18 cellular contexts compared by ENCODE assay signal in genomic region chr6:112197636-112198035, GRCh38. TPM values are rescaled to one million over a fixed set of nuclear protein-coding genes. Genes with fewer than 3 reads are reported as not detected.
DNase-seq lines count a peak whose midpoint lies in the region; ATAC-seq and TF ChIP-seq lines count a peak whose summit lies in the region.
"Had no signal": no experiment of that assay in that cellular context is flagged by ENCODE, and none has a peak within 500 bp of the region (broad histone marks: within the 10 kb centered on the region; RNA-seq: fewer than 3 reads in every experiment).

No MANE protein-coding gene starts in this region.

- CTCF ChIA-PET in HEK293 (lab: Yijun Ruan, JAX): interaction anchor here (1.0 to 3.1 kb wide), 4 partner anchors 11 to 73 kb away, joined by 3 to 14 read pairs (median 4); no protein-coding TSS in a partner anchor

- H3K27ac ChIP-seq in cardiac muscle cell (peak overlapping the region; percentile 77), right cardiac atrium (ENCODE audit: low read length) (no peak overlapping the region), HEK293 (ENCODE audit: extremely low read depth, low read depth, low read length) (no peak overlapping the region), esophagus muscularis mucosa (replicated peaks in 1 of 4) (peak overlapping the region; percentile 52 to 62 (median 57)), mesenchymal stem cell (ENCODE audit: low read length, poor library complexity, severe bottlenecking) (no peak overlapping the region)
- H3K27ac ChIP-seq: BLaER1, HL-60 had no signal

- no peak overlapping the region for H3K9ac ChIP-seq in mesenchymal stem cell (ENCODE audit: low read length)
- H3K9ac ChIP-seq: BLaER1 had no signal

- H3K4ac ChIP-seq in mesenchymal stem cell (ENCODE audit: low read depth in 1 of 2, low read length in 2 of 2): no peak overlapping the region

- no peak overlapping the region for H2BK15ac ChIP-seq in mesenchymal stem cell (ENCODE audit: low read depth, poor library complexity, severe bottlenecking)

- H3K4me1 ChIP-seq in cardiac muscle cell (ENCODE audit: low read depth): peaks cover 22% of the 10 kb centered on the region
- H3K4me1 ChIP-seq in right cardiac atrium (ENCODE audit: control insufficient read depth, insufficient read depth, low read length): peaks cover 9% of the 10 kb centered on the region
- peaks cover 8% of the 10 kb centered on the region; the same call in 1 of the 2 replicates for H3K4me1 ChIP-seq in HEK293 (ENCODE audit: control insufficient read depth, insufficient read depth, low read length)
- peaks cover 38 to 80% (median 59%) of the 10 kb centered on the region in 4 donors for H3K4me1 ChIP-seq in esophagus muscularis mucosa
- peaks cover under 1% of the 10 kb centered on the region for H3K4me1 ChIP-seq in mesenchymal stem cell (ENCODE audit: control insufficient read depth, insufficient read depth, low read depth, low read length)
- H3K4me1 ChIP-seq: BLaER1 had no signal

- no peak for TF ChIP-seq EP300 in esophagus muscularis mucosa (IDR thresholded peaks at IDR 0.05)

- H3K79me1 ChIP-seq in mesenchymal stem cell (replicated peaks; ENCODE audit: low read length, poor library complexity, severe bottlenecking): no peaks in the 10 kb centered on the region

- H2AFZ ChIP-seq in mesenchymal stem cell (ENCODE audit: low read depth, low read length): no peak overlapping the region

- H3K4me2 ChIP-seq in mesenchymal stem cell (ENCODE audit: low read length, poor library complexity, severe bottlenecking): no peak overlapping the region
- H3K4me2 ChIP-seq: BLaER1 had no signal

- H3K9me3 ChIP-seq in cardiac muscle cell (ENCODE audit: low read depth) (no peaks in the 10 kb centered on the region), right cardiac atrium (ENCODE audit: control insufficient read depth, low read length) (no peaks in the 10 kb centered on the region), HEK293 (ENCODE audit: control insufficient read depth, insufficient read depth, low read depth, low read length) (no peaks in the 10 kb centered on the region), esophagus muscularis mucosa (no peaks in the 10 kb centered on the region), mesenchymal stem cell (ENCODE audit: control insufficient read depth, low read length) (no peaks in the 10 kb centered on the region)
- H3K9me3 ChIP-seq: HAP-1 had no signal

- TF ChIP-seq CTCF in cardiac muscle cell (IDR thresholded peaks at IDR 0.05; ENCODE audit: low read depth, low read length): no peak
- no peak for TF ChIP-seq CTCF in HEK293 (tag by site-specific recombination; IDR thresholded peaks at IDR 0.05)
- no peak for TF ChIP-seq CTCF in esophagus muscularis mucosa (IDR thresholded peaks at IDR 0.05)

- intact Hi-C loops in right cardiac atrium (cut with DNase I) (no loop called here), esophagus muscularis mucosa (cut with DNase I) (no loop called here)

- no peak overlapping the region for H4K8ac ChIP-seq in mesenchymal stem cell (ENCODE audit: low read length)

- no peak for ATAC-seq in right cardiac atrium
- ATAC-seq: CD8-positive, alpha-beta T cell had no signal

- no peak overlapping the region for H2BK12ac ChIP-seq in mesenchymal stem cell (ENCODE audit: low read length in 2 of 2)

- H2AK5ac ChIP-seq in mesenchymal stem cell (ENCODE audit: low read length, severe bottlenecking): no peak overlapping the region

- 77% methylated on average over 2 of the region's 2 CpGs for WGBS in right cardiac atrium
- 82% methylated on average over 2 of the region's 2 CpGs for WGBS in esophagus muscularis mucosa
- WGBS in mesenchymal stem cell: 100% methylated on average over 1 of the region's 2 CpGs

- no peak overlapping the region for H4K91ac ChIP-seq in mesenchymal stem cell (ENCODE audit: low read length)

- no peak for TF ChIP-seq POLR2A in esophagus muscularis mucosa (IDR thresholded peaks at IDR 0.05; ENCODE audit: low read depth)

- no peak overlapping the region for H3K14ac ChIP-seq in mesenchymal stem cell (ENCODE audit: low read length in 2 of 2)

- H3K4me3 ChIP-seq in cardiac muscle cell: no peak overlapping the region
- no peak overlapping the region for H3K4me3 ChIP-seq in right cardiac atrium (ENCODE audit: low read length)
- no peak overlapping the region for H3K4me3 ChIP-seq in HEK293 (ENCODE audit: low read depth, low read length)
- H3K4me3 ChIP-seq in esophagus muscularis mucosa: no peak overlapping the region
- H3K4me3 ChIP-seq in mesenchymal stem cell (ENCODE audit: insufficient read depth in 1 of 2, low read depth in 1 of 2, low read length in 2 of 2): no peak overlapping the region
- H3K4me3 ChIP-seq: BLaER1, HAP-1 had no signal

- POLR2A ChIA-PET in HEK293 (lab: Yijun Ruan, JAX): no interaction called here

- no peak overlapping the region for H3K23ac ChIP-seq in mesenchymal stem cell (ENCODE audit: low read length in 2 of 2)

- no peak overlapping the region for H2BK5ac ChIP-seq in mesenchymal stem cell (ENCODE audit: low read depth, low read length, poor library complexity, severe bottlenecking)

- DNase-seq in cardiac muscle cell (ENCODE audit: low read depth in 1 of 2, low spot score in 1 of 2) (peak in 1 of 2 donors; percentile 37), right cardiac atrium (no peak), esophagus muscularis mucosa (ENCODE audit: extremely low spot score) (no peak), mesenchymal stem cell (no peak), NCI-H748 (lab: John Stamatoyannopoulos, UW; ENCODE audit: unreplicated experiment) (no peak), NCI-H2081 treated with DMSO at 0.1 percent for 48 hours (lab: John Stamatoyannopoulos, UW) (no peak)
- DNase-seq: 8988T; Calu3; CD8-positive, alpha-beta T cell; DMS79 treated with DMSO at 0.1 percent for 48 hours; GF-D8; HFFc6; IMR-90 had no signal

- peaks cover 4% of the 10 kb centered on the region for H3K36me3 ChIP-seq in cardiac muscle cell
- H3K36me3 ChIP-seq in HEK293 (ENCODE audit: control insufficient read depth in 2 of 2, insufficient read depth in 1 of 2, low read length in 2 of 2): no peaks in the 10 kb centered on the region
- peaks cover 10 to 66% (median 18%) of the 10 kb centered on the region in 4 donors for H3K36me3 ChIP-seq in esophagus muscularis mucosa
- H3K36me3 ChIP-seq in mesenchymal stem cell (ENCODE audit: control insufficient read depth in 1 of 2, insufficient read depth in 2 of 2, low read depth in 1 of 2, low read length in 2 of 2): peaks cover 0 to 89% of the 10 kb centered on the region in 2 experiments
- H3K36me3 ChIP-seq: BLaER1, HAP-1 had no signal

- H3K27me3 ChIP-seq in cardiac muscle cell (no peaks in the 10 kb centered on the region), right cardiac atrium (ENCODE audit: control insufficient read depth, insufficient read depth) (no peaks in the 10 kb centered on the region), esophagus muscularis mucosa (no peaks in the 10 kb centered on the region), mesenchymal stem cell (ENCODE audit: control insufficient read depth in 1 of 2, insufficient read depth in 1 of 2, low read length in 2 of 2) (no peaks in the 10 kb centered on the region)
- H3K27me3 ChIP-seq: BLaER1 had no signal

- H3K18ac ChIP-seq in mesenchymal stem cell (ENCODE audit: low read depth in 1 of 2, low read length in 2 of 2): no peak overlapping the region

- H2BK120ac ChIP-seq in mesenchymal stem cell (ENCODE audit: low read depth, low read length): peak overlapping the region; percentile 64

TF ChIP-seq in HEK293, 187 proteins besides CTCF, POLR2A, EP300 and RAD21:
- TF ChIP-seq PRDM6 (tag by site-specific recombination; IDR thresholded peaks at IDR 0.05) (peak; percentile 42; the same call in 1 of the 2 replicates), ZNF148 (tag by site-specific recombination; IDR thresholded peaks at IDR 0.05; ENCODE audit: borderline replicate concordance) (no peak), ZNF600 (tag by site-specific recombination; IDR thresholded peaks at IDR 0.05) (0 out of 2 replicates have a peak, but pooled peaks have one; percentile 17)

RNA-seq across cellular contexts. Expression of gene LAMA4, which starts 56.7 kb away (rescaled TPM):
- total RNA-seq in cardiac muscle cell: 155 and 304 TPM in 2 replicates
- polyA plus RNA-seq in cardiac muscle cell: 162 and 244 TPM in 2 replicates
- 10 to 100 TPM; 32.0 to 45.8 (median 33.4) TPM for total RNA-seq in right cardiac atrium
- 24.2 TPM for polyA plus RNA-seq in right cardiac atrium
- 100 to 1,000 TPM; 261 to 336 (median 303) TPM for total RNA-seq in esophagus muscularis mucosa
- polyA plus RNA-seq in mesenchymal stem cell (2013, experiment 1 of 2): 51.1 TPM
- 47.5 TPM for polyA plus RNA-seq in mesenchymal stem cell (2013, experiment 2 of 2)
- total RNA-seq: CD8-positive, alpha-beta T cell had no signal
- polyA plus RNA-seq: CD14-positive monocyte had no signal

Comparison
In these comparisons a context has a peak if more than half of its experiments do, and no peak if none do; other contexts are left out.
1. H3K27ac ChIP-seq: peak in cardiac muscle cell (single experiment) and esophagus muscularis mucosa (4 of 4); none in right cardiac atrium (single experiment), HEK293 (single experiment) and mesenchymal stem cell (single experiment).